In the genomic region with DNA sequence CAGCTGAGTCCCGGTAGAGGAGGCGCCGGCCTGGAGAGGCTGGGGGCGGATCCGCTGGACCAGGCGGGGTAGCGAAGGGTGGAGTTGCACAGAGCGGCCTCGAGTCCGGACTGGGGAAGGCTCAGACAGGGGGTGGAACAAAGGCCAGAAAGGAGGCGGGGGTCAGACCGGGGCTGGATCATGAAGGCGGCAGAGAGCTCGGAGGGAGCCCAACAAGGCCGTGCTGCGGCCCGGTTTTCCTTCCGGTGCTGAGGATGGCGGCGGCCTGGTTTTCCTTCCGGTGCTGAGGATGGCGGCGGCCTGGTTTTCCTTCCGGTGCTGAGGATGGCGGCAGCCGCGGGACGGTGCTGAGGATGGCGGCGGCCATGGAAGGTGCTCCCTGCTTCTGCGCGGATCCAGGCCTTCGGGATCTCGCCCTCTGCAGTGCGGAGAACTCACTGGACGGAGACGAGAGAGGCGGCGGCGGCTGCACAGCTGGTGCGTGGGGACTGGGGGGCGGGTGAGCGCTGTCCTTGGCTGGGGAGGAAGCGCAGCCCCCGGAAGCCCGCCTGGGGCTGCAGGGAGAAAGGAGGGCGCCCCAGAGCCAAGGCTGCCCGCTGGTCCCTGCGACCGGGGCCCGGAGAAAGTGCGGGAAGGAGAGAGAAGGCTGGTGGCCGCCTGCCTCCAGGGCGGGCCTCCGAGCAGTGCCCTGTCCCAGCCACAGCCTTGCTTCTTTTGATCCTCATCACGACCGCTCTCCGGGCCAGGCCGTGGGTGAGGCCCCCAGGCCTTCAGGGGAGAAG, we compare ENCODE assay signal across 12 cellular contexts.
DNase-seq lines count a peak whose midpoint lies in the region; ATAC-seq and TF ChIP-seq lines count a peak whose summit lies in the region.
"Had no signal": no experiment of that assay in that cellular context is flagged by ENCODE, and none has a peak within 500 bp of the region (broad histone marks: within the 10 kb centered on the region; RNA-seq: fewer than 3 reads in every experiment).

No MANE protein-coding gene starts in this region.

- intact Hi-C loops in activated CD8-positive, alpha-beta T cell treated with anti-CD3 and anti-CD28 coated beads for 36 hours (cut with micrococcal nuclease) = no loop called here
- intact Hi-C loops in left ventricle myocardium inferior (cut with micrococcal nuclease) = no loop called here

- peaks cover 4% of the 10 kb centered on the region for H3K9me3 ChIP-seq in left ventricle myocardium inferior (replicated peaks)
- H3K9me3 ChIP-seq: adrenal gland had no signal

- H3K27ac ChIP-seq in left ventricle myocardium inferior (replicated peaks) = no peak overlapping the region
- H3K27ac ChIP-seq: adrenal gland had no signal

- DNase-seq in T-helper 2 cell treated with Interferon-gamma antibody and Interleukin-4, amounts not matched to agents 5 μg/mL and 100 μg/mL, for 36 hours (ENCODE audit: low spot score) = no peak
- no peak for DNase-seq in T-helper 2 cell
- DNase-seq in activated CD8-positive, alpha-beta T cell treated with anti-CD3 and anti-CD28 coated beads for 36 hours = no peak
- DNase-seq in left ventricle myocardium inferior = no peak
- DNase-seq in cerebellar nuclear complex (lab: John Stamatoyannopoulos, UW) = no peak
- DNase-seq in activated gamma-delta T cell (lab: John Stamatoyannopoulos, UW) = no peak
- no peak for DNase-seq in putamen (ENCODE audit: low spot score)
- DNase-seq: KBM-7, NCI-H2081 had no signal

- no peaks in the 10 kb centered on the region for H3K27me3 Mint-ChIP-seq in T-helper 2 cell treated with Interferon-gamma antibody and Interleukin-4, amounts not matched to agents 5 μg/mL and 100 μg/mL, for 36 hours (ENCODE audit: low read depth)
- peaks cover 10% of the 10 kb centered on the region for H3K27me3 Mint-ChIP-seq in activated CD8-positive, alpha-beta T cell treated with anti-CD3 and anti-CD28 coated beads for 36 hours
- H3K27me3 Mint-ChIP-seq in stimulated activated memory B cell treated with anti-CD40 and anti-IgM and Interleukin-4, amounts not matched to agents 10 μg/mL and 1 μg/mL and 100 μg/mL, for 72 hours = peaks cover 40% of the 10 kb centered on the region

- TF ChIP-seq CTCF in activated CD8-positive, alpha-beta T cell treated with anti-CD3 and anti-CD28 coated beads for 36 hours (IDR thresholded peaks at IDR 0.05) = no peak
- no peak for TF ChIP-seq CTCF in left ventricle myocardium inferior (IDR thresholded peaks at IDR 0.05; ENCODE audit: borderline replicate concordance)

- peaks cover 37% of the 10 kb centered on the region for H3K27me3 ChIP-seq in left ventricle myocardium inferior (ENCODE audit: low read depth)
- H3K27me3 ChIP-seq: adrenal gland had no signal

- no peaks in the 10 kb centered on the region for H3K36me3 ChIP-seq in left ventricle myocardium inferior
- H3K36me3 ChIP-seq: adrenal gland had no signal

- peak overlapping the region; percentile 34 for H3K4me3 ChIP-seq in left ventricle myocardium inferior
- H3K4me3 ChIP-seq: adrenal gland had no signal

- no peaks in the 10 kb centered on the region for H3K36me3 Mint-ChIP-seq in T-helper 2 cell treated with Interferon-gamma antibody and Interleukin-4, amounts not matched to agents 5 μg/mL and 100 μg/mL, for 36 hours (ENCODE audit: low read depth)
- no peaks in the 10 kb centered on the region for H3K36me3 Mint-ChIP-seq in activated CD8-positive, alpha-beta T cell treated with anti-CD3 and anti-CD28 coated beads for 36 hours (ENCODE audit: low read depth)
- H3K36me3 Mint-ChIP-seq in stimulated activated memory B cell treated with anti-CD40 and anti-IgM and Interleukin-4, amounts not matched to agents 10 μg/mL and 1 μg/mL and 100 μg/mL, for 72 hours = no peaks in the 10 kb centered on the region

- ATAC-seq in activated CD8-positive, alpha-beta T cell treated with anti-CD3 and anti-CD28 coated beads for 36 hours = no peak
- ATAC-seq in stimulated activated memory B cell treated with anti-CD40 and anti-IgM and Interleukin-4, amounts not matched to agents 10 μg/mL and 1 μg/mL and 100 μg/mL, for 72 hours = peak; percentile 27
- ATAC-seq: activated CD4-positive, CD25-positive, alpha-beta regulatory T cell treated with anti-CD3 and anti-CD28 coated beads, Interleukin-2, amount 50 U/mL, for 24 hours had no signal

- no peaks in the 10 kb centered on the region for H3K9me3 Mint-ChIP-seq in T-helper 2 cell treated with Interferon-gamma antibody and Interleukin-4, amounts not matched to agents 5 μg/mL and 100 μg/mL, for 36 hours
- H3K9me3 Mint-ChIP-seq in activated CD8-positive, alpha-beta T cell treated with anti-CD3 and anti-CD28 coated beads for 36 hours = peaks cover 2% of the 10 kb centered on the region
- H3K9me3 Mint-ChIP-seq in stimulated activated memory B cell treated with anti-CD40 and anti-IgM and Interleukin-4, amounts not matched to agents 10 μg/mL and 1 μg/mL and 100 μg/mL, for 72 hours = no peaks in the 10 kb centered on the region

- H3K4me1 ChIP-seq in left ventricle myocardium inferior = no peaks in the 10 kb centered on the region
- H3K4me1 ChIP-seq: adrenal gland had no signal

- H3K4me1 Mint-ChIP-seq in T-helper 2 cell treated with Interferon-gamma antibody and Interleukin-4, amounts not matched to agents 5 μg/mL and 100 μg/mL, for 36 hours (ENCODE audit: low read depth) = no peaks in the 10 kb centered on the region
- no peaks in the 10 kb centered on the region for H3K4me1 Mint-ChIP-seq in activated CD8-positive, alpha-beta T cell treated with anti-CD3 and anti-CD28 coated beads for 36 hours (ENCODE audit: low read depth)
- H3K4me1 Mint-ChIP-seq in stimulated activated memory B cell treated with anti-CD40 and anti-IgM and Interleukin-4, amounts not matched to agents 10 μg/mL and 1 μg/mL and 100 μg/mL, for 72 hours = no peaks in the 10 kb centered on the region

- CTCF ChIA-PET in activated CD8-positive, alpha-beta T cell treated with anti-CD3 and anti-CD28 coated beads for 36 hours (lab: Charles Lee) = no interaction called here

- peak overlapping the region; percentile 36 for H3K27ac Mint-ChIP-seq in T-helper 2 cell treated with Interferon-gamma antibody and Interleukin-4, amounts not matched to agents 5 μg/mL and 100 μg/mL, for 36 hours
- H3K27ac Mint-ChIP-seq in activated CD8-positive, alpha-beta T cell treated with anti-CD3 and anti-CD28 coated beads for 36 hours = no peak overlapping the region
- H3K27ac Mint-ChIP-seq in stimulated activated memory B cell treated with anti-CD40 and anti-IgM and Interleukin-4, amounts not matched to agents 10 μg/mL and 1 μg/mL and 100 μg/mL, for 72 hours = no peak overlapping the region

- POLR2A ChIA-PET in activated CD8-positive, alpha-beta T cell treated with anti-CD3 and anti-CD28 coated beads for 36 hours (lab: Charles Lee) = no interaction called here

- peak overlapping the region; percentile 26 for H3K4me3 Mint-ChIP-seq in T-helper 2 cell treated with Interferon-gamma antibody and Interleukin-4, amounts not matched to agents 5 μg/mL and 100 μg/mL, for 36 hours
- H3K4me3 Mint-ChIP-seq in activated CD8-positive, alpha-beta T cell treated with anti-CD3 and anti-CD28 coated beads for 36 hours = peak overlapping the region; percentile 44
- H3K4me3 Mint-ChIP-seq in stimulated activated memory B cell treated with anti-CD40 and anti-IgM and Interleukin-4, amounts not matched to agents 10 μg/mL and 1 μg/mL and 100 μg/mL, for 72 hours = no peak overlapping the region
